ENCODE assay signal across 9 cellular contexts in genomic region chr9:79574716-79575242, GRCh38. TPM values are rescaled to one million over a fixed set of nuclear protein-coding genes. Genes with fewer than 3 reads are reported as not detected.
A peak's percentile ranks its signal among the peaks of the same experiment; 100 is the strongest.
DNase-seq lines count a peak whose midpoint lies in the region; ATAC-seq and TF ChIP-seq lines count a peak whose summit lies in the region.
"Had no signal": no experiment of that assay in that cellular context is flagged by ENCODE, and none has a peak within 500 bp of the region (broad histone marks: within the 10 kb centered on the region; RNA-seq: fewer than 3 reads in every experiment).

No MANE protein-coding gene starts in this region.

- H3K9me3 ChIP-seq in iPS-20b (ENCODE audit: insufficient read depth, low read depth, low read length), result no peaks in the 10 kb centered on the region
- H3K9me3 ChIP-seq in spleen, result no peaks in the 10 kb centered on the region

- no peak overlapping the region for H3K27ac Mint-ChIP-seq in activated CD4-positive, alpha-beta memory T cell treated with anti-CD3 and anti-CD28 coated beads, Interleukin-2, amount 10 ng/mL, durations not matched to agents 7 days and 5 days
- H3K27ac Mint-ChIP-seq in activated CD4-positive, alpha-beta memory T cell treated with anti-CD3 and anti-CD28 coated beads for 36 hours, result no peak overlapping the region
- peak overlapping the region; percentile 95 for H3K27ac Mint-ChIP-seq in activated naive CD8-positive, alpha-beta T cell

- no peaks in the 10 kb centered on the region for H3K27me3 Mint-ChIP-seq in activated CD4-positive, alpha-beta memory T cell treated with anti-CD3 and anti-CD28 coated beads, Interleukin-2, amount 10 ng/mL, durations not matched to agents 7 days and 5 days
- H3K27me3 Mint-ChIP-seq in activated CD4-positive, alpha-beta memory T cell treated with anti-CD3 and anti-CD28 coated beads for 36 hours, result peaks cover 4% of the 10 kb centered on the region
- no peaks in the 10 kb centered on the region for H3K27me3 Mint-ChIP-seq in activated naive CD8-positive, alpha-beta T cell

- no peak for TF ChIP-seq POLR2A in spleen (IDR thresholded peaks at IDR 0.05)

- H3K4me1 Mint-ChIP-seq in activated CD4-positive, alpha-beta memory T cell treated with anti-CD3 and anti-CD28 coated beads, Interleukin-2, amount 10 ng/mL, durations not matched to agents 7 days and 5 days, result peaks cover 49% of the 10 kb centered on the region
- peaks cover 56% of the 10 kb centered on the region for H3K4me1 Mint-ChIP-seq in activated CD4-positive, alpha-beta memory T cell treated with anti-CD3 and anti-CD28 coated beads for 36 hours (ENCODE audit: low read depth)
- peaks cover 65% of the 10 kb centered on the region for H3K4me1 Mint-ChIP-seq in activated naive CD8-positive, alpha-beta T cell (ENCODE audit: low read depth)

- H3K27me3 ChIP-seq in iPS-20b (ENCODE audit: insufficient read depth, low read length) (peaks cover 5% of the 10 kb centered on the region; the same call in 1 of the 2 replicates), spleen (replicated peaks in 1 of 7) (peaks cover 0 to 10% (median 3%) of the 10 kb centered on the region in 7 donors)

- H3K9ac ChIP-seq in iPS-20b (ENCODE audit: low read depth, low read length), result peak overlapping the region; percentile 77; the same call in 1 of the 2 replicates

- no peak for ATAC-seq in HG03457 (IDR thresholded peaks at IDR 0.05; ENCODE audit: unreplicated experiment)
- ATAC-seq: Panc1 had no signal

- peaks cover 14% of the 10 kb centered on the region; the same call in 1 of the 2 replicates for H3K4me1 ChIP-seq in iPS-20b (ENCODE audit: insufficient read depth, low read length)
- H3K4me1 ChIP-seq in spleen, result peaks cover 14 to 77% (median 69%) of the 10 kb centered on the region in 6 donors

- H3K36me3 Mint-ChIP-seq in activated CD4-positive, alpha-beta memory T cell treated with anti-CD3 and anti-CD28 coated beads, Interleukin-2, amount 10 ng/mL, durations not matched to agents 7 days and 5 days (ENCODE audit: low read depth), result peaks cover 34% of the 10 kb centered on the region
- H3K36me3 Mint-ChIP-seq in activated CD4-positive, alpha-beta memory T cell treated with anti-CD3 and anti-CD28 coated beads for 36 hours, result peaks cover 4% of the 10 kb centered on the region
- no peaks in the 10 kb centered on the region for H3K36me3 Mint-ChIP-seq in activated naive CD8-positive, alpha-beta T cell

- DNase-seq in activated CD4-positive, alpha-beta memory T cell treated with anti-CD3 and anti-CD28 coated beads, Interleukin-2, amount 10 ng/mL, durations not matched to agents 7 days and 5 days, result no peak
- DNase-seq in activated CD4-positive, alpha-beta memory T cell treated with anti-CD3 and anti-CD28 coated beads for 36 hours, result no peak
- no peak for DNase-seq in spleen
- DNase-seq in NK-92 treated with Interleukin-12 subunit alpha and Interleukin-12 subunit beta, amount 100 ng/mL, for 24 hours (lab: John Stamatoyannopoulos, UW), result no peak
- no peak for DNase-seq in ecto neural progenitor cell (ENCODE audit: low spot score)

- 83 to 86% (median 86%) methylated on average over 4 of the region's 4 CpGs for WGBS in spleen, 5 donors

- peaks cover 24% of the 10 kb centered on the region; the same call in 1 of the 2 replicates for H3K36me3 ChIP-seq in iPS-20b (ENCODE audit: insufficient read depth, low read depth, low read length)
- peaks cover 0 to 17% (median 0%) of the 10 kb centered on the region in 6 donors for H3K36me3 ChIP-seq in spleen

- H3K4me3 Mint-ChIP-seq in activated CD4-positive, alpha-beta memory T cell treated with anti-CD3 and anti-CD28 coated beads, Interleukin-2, amount 10 ng/mL, durations not matched to agents 7 days and 5 days, result peak overlapping the region; percentile 82
- no peak overlapping the region for H3K4me3 Mint-ChIP-seq in activated CD4-positive, alpha-beta memory T cell treated with anti-CD3 and anti-CD28 coated beads for 36 hours
- H3K4me3 Mint-ChIP-seq in activated naive CD8-positive, alpha-beta T cell, result peak overlapping the region; percentile 88

- no peaks in the 10 kb centered on the region for H3K9me3 Mint-ChIP-seq in activated CD4-positive, alpha-beta memory T cell treated with anti-CD3 and anti-CD28 coated beads, Interleukin-2, amount 10 ng/mL, durations not matched to agents 7 days and 5 days
- no peaks in the 10 kb centered on the region for H3K9me3 Mint-ChIP-seq in activated CD4-positive, alpha-beta memory T cell treated with anti-CD3 and anti-CD28 coated beads for 36 hours
- H3K9me3 Mint-ChIP-seq in activated naive CD8-positive, alpha-beta T cell (ENCODE audit: low read depth), result no peaks in the 10 kb centered on the region

- H3K27ac ChIP-seq in iPS-20b (ENCODE audit: low read length) (no peak overlapping the region), spleen (peak overlapping the region in 1 of 8 donors; percentile 23)

- CTCF ChIA-PET in activated CD4-positive, alpha-beta memory T cell treated with anti-CD3 and anti-CD28 coated beads, Interleukin-2, amount 10 ng/mL, durations not matched to agents 7 days and 5 days (lab: Charles Lee), result no interaction called here
- CTCF ChIA-PET in activated CD4-positive, alpha-beta memory T cell treated with anti-CD3 and anti-CD28 coated beads for 36 hours (lab: Charles Lee), result no interaction called here

- peak overlapping the region; percentile 96 for H3K4me3 ChIP-seq in iPS-20b (ENCODE audit: low read length)
- H3K4me3 ChIP-seq in spleen, result peak overlapping the region in 6 of 8 donors; percentile 81 to 96 (median 90)

- no peak for TF ChIP-seq CTCF in spleen (IDR thresholded peaks at IDR 0.05 in 8 of 11, conservative IDR thresholded peaks at IDR 0.05 in 3 of 11)

- POLR2A ChIA-PET in activated CD4-positive, alpha-beta memory T cell treated with anti-CD3 and anti-CD28 coated beads, Interleukin-2, amount 10 ng/mL, durations not matched to agents 7 days and 5 days (lab: Charles Lee), result no interaction called here
- POLR2A ChIA-PET in activated CD4-positive, alpha-beta memory T cell treated with anti-CD3 and anti-CD28 coated beads for 36 hours (lab: Charles Lee), result no interaction called here

- intact Hi-C loops in activated CD4-positive, alpha-beta memory T cell treated with anti-CD3 and anti-CD28 coated beads for 36 hours (cut with micrococcal nuclease), result loop anchor here (5.0 kb wide), 1 partner anchor 102 kb away; no protein-coding TSS in a partner anchor
- intact Hi-C loops in spleen (cut with DNase I; ENCODE audit: low total_unique reads), result loop anchor here (10.0 kb wide), 2 partner anchors 50 to 110 kb away; no protein-coding TSS in a partner anchor

RNA-seq across cellular contexts. Expression of gene TLE4, which starts 3.0 kb away (rescaled TPM):
- total RNA-seq in activated CD4-positive, alpha-beta memory T cell treated with anti-CD3 and anti-CD28 coated beads, Interleukin-2, amount 10 ng/mL, durations not matched to agents 7 days and 5 days, result 10 to 100 TPM; 33.3 to 38.3 TPM
- 10 to 100 TPM; 14.3 to 15.3 TPM for total RNA-seq in activated CD4-positive, alpha-beta memory T cell treated with anti-CD3 and anti-CD28 coated beads for 36 hours
- 10 to 100 TPM; 67.3 to 92.8 (median 76.4) TPM for total RNA-seq in spleen
- polyA plus RNA-seq in spleen, result 10 to 100 TPM in 1 of 3 donors, 1 to 10 TPM in 2; 7.8 to 12.4 (median 9.0) TPM
